27 cellular contexts compared by ENCODE assay signal in genomic region chr1:119703666-119704450, GRCh38.
"Had no signal": no experiment of that assay in that cellular context is flagged by ENCODE, and none has a peak within 500 bp of the region (broad histone marks: within the 10 kb centered on the region; RNA-seq: fewer than 3 reads in every experiment).

No MANE protein-coding gene starts in this region.

- DNase-seq: activated B cell treated with CpG ODN at 0.5 μM for 24 hours; activated CD4-positive, alpha-beta T cell treated with anti-CD3 and anti-CD28 coated beads for 1 hour; activated CD4-positive, alpha-beta T cell treated with anti-CD3 and anti-CD28 coated beads, Interleukin-2, amount 10 ng/mL, durations not matched to agents 24 days and 14 days; activated CD4-positive, alpha-beta T cell treated with anti-CD3 and anti-CD28 coated beads, Interleukin-2, amount 50 U/mL, for 48 hours; activated CD8-positive, alpha-beta memory T cell treated with anti-CD3 and anti-CD28 coated beads, Interleukin-2, amount 10 ng/mL, durations not matched to agents 7 days and 5 days; activated effector memory CD4-positive, alpha-beta T cell treated with Interleukin-2 at 50 U/mL for 16 hours; activated naive CD4-positive, alpha-beta T cell; activated T-cell treated with anti-CD3 and anti-CD28 coated beads, Interleukin-2, amount 50 U/mL, for 24 hours; aorta; NCI-H1048; NCI-H1417; NCI-H1694; NCI-H2029; NCI-H2107; NCI-H345; NCI-H510A; NCI-H526 treated with DMSO at 0.1 percent for 48 hours; NCI-H82; OCI-M1; SHP77; T-cell; T-helper 2 cell; T1000 had no signal

- FAIRE-seq: TTC549 had no signal

- H3K36me3 ChIP-seq: cardiac muscle cell, SJSA1 had no signal

- H3K27ac ChIP-seq: cardiac muscle cell, SJSA1 had no signal

- ATAC-seq: activated CD8-positive, alpha-beta memory T cell treated with anti-CD3 and anti-CD28 coated beads, Interleukin-2, amount 10 ng/mL, durations not matched to agents 7 days and 5 days; Panc1; T-cell had no signal

- H3K4me1 ChIP-seq: SJSA1 had no signal

- H3K4me3 ChIP-seq: cardiac muscle cell, SJSA1 had no signal

- H3K27me3 ChIP-seq: cardiac muscle cell, SJSA1 had no signal
